ENCODE assay signal across 14 cellular contexts in genomic region chr6:4607793-4608192, GRCh38.
DNase-seq lines count a peak whose midpoint lies in the region; ATAC-seq, FAIRE-seq and TF ChIP-seq lines count a peak whose summit lies in the region.
"Had no signal": no experiment of that assay in that cellular context is flagged by ENCODE, and none has a peak within 500 bp of the region (broad histone marks: within the 10 kb centered on the region; RNA-seq: fewer than 3 reads in every experiment).

No MANE protein-coding gene starts in this region.

- H3K9me3 ChIP-seq in IMR-90 (ENCODE audit: control insufficient read depth, insufficient read depth, low read length) (no peaks in the 10 kb centered on the region), astrocyte (ENCODE audit: insufficient read depth, low read depth, low read length) (no peaks in the 10 kb centered on the region), suprapubic skin (no peaks in the 10 kb centered on the region), esophagus squamous epithelium (no peaks in the 10 kb centered on the region)

- no peak overlapping the region for H2BK15ac ChIP-seq in IMR-90 (ENCODE audit: low read depth, low read length)
- H2BK15ac ChIP-seq in mesendoderm (replicated peaks; ENCODE audit: low read depth), result no peak overlapping the region

- ATAC-seq in IMR-90 (ENCODE audit: low read depth) (no peak), HG02981 (IDR thresholded peaks at IDR 0.05; ENCODE audit: unreplicated experiment) (no peak), GM18519 (IDR thresholded peaks at IDR 0.05; ENCODE audit: low FRiP score, unreplicated experiment) (no peak)
- ATAC-seq: stimulated activated memory B cell treated with anti-CD40 and anti-IgM and Interleukin-4, amounts not matched to agents 10 μg/mL and 1 μg/mL and 100 μg/mL, for 72 hours had no signal

- peaks cover 3% of the 10 kb centered on the region for H3K27me3 Mint-ChIP-seq in astrocyte (ENCODE audit: low read depth, unreplicated experiment)

- intact Hi-C loops in IMR-90 (cut with micrococcal nuclease), result no loop called here
- intact Hi-C loops in esophagus squamous epithelium (cut with DNase I), result no loop called here

- no peak for FAIRE-seq in astrocyte (lab: Jason Lieb, UNC)

- H3K9me1 ChIP-seq in IMR-90 (ENCODE audit: insufficient read depth, low read length), result peaks cover 14% of the 10 kb centered on the region; the same call in 1 of the 2 replicates

- no TSS peak for BruUV-seq in IMR-90 (replicated peaks; lab: Mats Ljungman, UMichigan)

- H3K79me1 ChIP-seq in IMR-90 (ENCODE audit: low read depth in 1 of 2, low read length in 2 of 2) (no peaks in the 10 kb centered on the region), mesendoderm (ENCODE audit: low read length) (no peaks in the 10 kb centered on the region)

- H4K8ac ChIP-seq in IMR-90 (ENCODE audit: low read depth in 2 of 2, low read length in 2 of 2) (no peak overlapping the region), mesendoderm (ENCODE audit: low read depth, low read length) (no peak overlapping the region)

- H4K20me1 ChIP-seq in IMR-90 (ENCODE audit: insufficient read depth, low read length), result no peaks in the 10 kb centered on the region
- H4K20me1 ChIP-seq in astrocyte (ENCODE audit: insufficient read depth, low read length), result no peaks in the 10 kb centered on the region

- H4K91ac ChIP-seq in IMR-90 (ENCODE audit: insufficient read depth, low read depth, low read length), result no peak overlapping the region

- H3K4me1 Mint-ChIP-seq in astrocyte (ENCODE audit: low read depth, unreplicated experiment), result peaks cover 29% of the 10 kb centered on the region

- H3K36me3 Mint-ChIP-seq in astrocyte (ENCODE audit: low read depth, unreplicated experiment), result no peaks in the 10 kb centered on the region
- H3K36me3 Mint-ChIP-seq: CD4-positive, alpha-beta memory T cell; stimulated activated memory B cell treated with anti-CD40 and anti-IgM and Interleukin-4, amounts not matched to agents 10 μg/mL and 1 μg/mL and 100 μg/mL, for 72 hours had no signal

- H2BK20ac ChIP-seq in IMR-90 (ENCODE audit: low read depth, low read length), result no peak overlapping the region

- no peak overlapping the region for H3K4me3 Mint-ChIP-seq in astrocyte (ENCODE audit: unreplicated experiment)
- H3K4me3 Mint-ChIP-seq: stimulated activated memory B cell treated with anti-CD40 and anti-IgM and Interleukin-4, amounts not matched to agents 10 μg/mL and 1 μg/mL and 100 μg/mL, for 72 hours had no signal

- H3K9me3 Mint-ChIP-seq in astrocyte (ENCODE audit: unreplicated experiment), result peaks cover 2% of the 10 kb centered on the region
- H3K9me3 Mint-ChIP-seq: stimulated activated memory B cell treated with anti-CD40 and anti-IgM and Interleukin-4, amounts not matched to agents 10 μg/mL and 1 μg/mL and 100 μg/mL, for 72 hours had no signal

- H3K36me3 ChIP-seq in IMR-90 (ENCODE audit: control insufficient read depth, insufficient read depth, low read length), result no peaks in the 10 kb centered on the region
- no peaks in the 10 kb centered on the region for H3K36me3 ChIP-seq in astrocyte (ENCODE audit: insufficient read depth, low read length)
- no peaks in the 10 kb centered on the region for H3K36me3 ChIP-seq in mesendoderm (ENCODE audit: control insufficient read depth, insufficient read depth, low read length)
- no peaks in the 10 kb centered on the region for H3K36me3 ChIP-seq in suprapubic skin
- no peaks in the 10 kb centered on the region for H3K36me3 ChIP-seq in esophagus squamous epithelium

- peaks cover 14% of the 10 kb centered on the region for H3K4me1 ChIP-seq in IMR-90 (ENCODE audit: control insufficient read depth, insufficient read depth, low read length)
- peaks cover 38% of the 10 kb centered on the region for H3K4me1 ChIP-seq in astrocyte (ENCODE audit: insufficient read depth, low read length)
- H3K4me1 ChIP-seq in mesendoderm (ENCODE audit: control insufficient read depth, low read depth, low read length), result no peaks in the 10 kb centered on the region
- peaks cover 37% of the 10 kb centered on the region for H3K4me1 ChIP-seq in suprapubic skin
- peaks cover 15 to 52% (median 22%) of the 10 kb centered on the region in 3 donors for H3K4me1 ChIP-seq in esophagus squamous epithelium

- no peak overlapping the region for H3K9ac ChIP-seq in IMR-90 (ENCODE audit: low read depth, low read length)
- H3K9ac ChIP-seq in astrocyte (ENCODE audit: low read length), result peak overlapping the region; percentile 49
- H3K9ac ChIP-seq in mesendoderm (ENCODE audit: low read length), result no peak overlapping the region

- H3K27ac ChIP-seq in IMR-90 (ENCODE audit: insufficient read depth, low read length) (no peak overlapping the region), astrocyte (ENCODE audit: low read depth, low read length) (peak overlapping the region; percentile 71), mesendoderm (ENCODE audit: low read depth, low read length) (no peak overlapping the region), suprapubic skin (no peak overlapping the region), esophagus squamous epithelium (peak overlapping the region in 2 of 4 donors; percentile 36 to 69)
- H3K27ac ChIP-seq: SK-N-MC, VCaP had no signal

- H2BK120ac ChIP-seq in IMR-90 (ENCODE audit: low read depth, low read length) (peak overlapping the region; percentile 40; the same call in 1 of the 2 replicates), mesendoderm (ENCODE audit: low read depth, low read length) (no peak overlapping the region)

- no peak overlapping the region for H3K18ac ChIP-seq in IMR-90 (ENCODE audit: low read depth, low read length)
- no peak overlapping the region for H3K18ac ChIP-seq in mesendoderm (ENCODE audit: low read length)

- CTCF ChIA-PET in IMR-90 (lab: Yijun Ruan, JAX), result interaction anchor here (1.3 kb wide), 1 partner anchor 8 kb away, joined by 3 read pairs; no protein-coding TSS in a partner anchor

- dilution Hi-C loops in IMR-90 (cut with HindIII; ENCODE audit: low sequenced_read_pairs, unreplicated experiment), result no loop called here

- TF ChIP-seq POLR2A in IMR-90 (IDR thresholded peaks at IDR 0.05; ENCODE audit: low read depth, low read length) (no peak), suprapubic skin (IDR thresholded peaks at IDR 0.05) (no peak), esophagus squamous epithelium (IDR thresholded peaks at IDR 0.05) (no peak)

- H2AFZ ChIP-seq in IMR-90 (replicated peaks; ENCODE audit: low read length, poor library complexity) (no peak overlapping the region), astrocyte (ENCODE audit: low read depth, low read length) (no peak overlapping the region)

- H2AK5ac ChIP-seq in IMR-90 (ENCODE audit: low read depth, low read length) (no peak overlapping the region), mesendoderm (ENCODE audit: low read length) (no peak overlapping the region)

- H3K79me2 ChIP-seq in astrocyte (ENCODE audit: insufficient read depth, low read length), result no peaks in the 10 kb centered on the region
- H3K79me2 ChIP-seq in mesendoderm (ENCODE audit: control insufficient read depth, insufficient read depth, low read length), result no peaks in the 10 kb centered on the region

- DNase-seq in IMR-90 (no peak), astrocyte (ENCODE audit: low read depth) (no peak), mesendoderm (peak; percentile 19), suprapubic skin (ENCODE audit: low spot score in 2 of 2) (no peak), esophagus squamous epithelium (lab: John Stamatoyannopoulos, UW) (no peak)
- DNase-seq: activated naive CD4-positive, alpha-beta T cell treated with anti-CD3 and anti-CD28 coated beads, Interleukin-2, amount 50 U/mL, for 16 hours; CD4-positive, alpha-beta memory T cell; cortex of kidney; stimulated activated CD4-positive, alpha-beta T cell treated with anti-CD3 and anti-CD28 coated beads, Interleukin-2, amount 100 ng/mL, for 48 hours had no signal

- TF ChIP-seq CTCF in IMR-90 (conservative IDR thresholded peaks at IDR 0.05; ENCODE audit: low read depth, low read length) (no peak), astrocyte (IDR thresholded peaks at IDR 0.05; ENCODE audit: insufficient read depth, low read depth, low read length) (no peak), suprapubic skin (IDR thresholded peaks at IDR 0.05) (no peak), esophagus squamous epithelium (IDR thresholded peaks at IDR 0.05) (no peak)

- no CpG with 5 or more reads among the region's 6 CpGs for WGBS in IMR-90 (ENCODE audit: extremely low coverage in 2 of 2, insufficient read length in 1 of 2), 2 experiments
- no CpG with 5 or more reads among the region's 6 CpGs for WGBS in mesendoderm (ENCODE audit: extremely low coverage, insufficient coverage, low lambda C conversion rate)
- WGBS in suprapubic skin, result 85% methylated on average over 6 of the region's 6 CpGs
- WGBS in esophagus squamous epithelium, 2 donors, result 64 to 65% methylated on average over 6 of the region's 6 CpGs

- H3K4me3 ChIP-seq in IMR-90 (ENCODE audit: insufficient read depth, low read depth, low read length), result no peak overlapping the region
- no peak overlapping the region for H3K4me3 ChIP-seq in astrocyte (ENCODE audit: insufficient read depth, low read depth, low read length)
- no peak overlapping the region for H3K4me3 ChIP-seq in mesendoderm (ENCODE audit: low read length)
- peak overlapping the region; percentile 4 for H3K4me3 ChIP-seq in suprapubic skin
- H3K4me3 ChIP-seq in esophagus squamous epithelium, result no peak overlapping the region
- H3K4me3 ChIP-seq: SK-N-MC had no signal

- TF ChIP-seq EP300 in suprapubic skin (IDR thresholded peaks at IDR 0.05), result no peak

- no peak overlapping the region; the same call in 1 of the 2 replicates for H3K4me2 ChIP-seq in IMR-90 (ENCODE audit: low read depth, low read length)
- H3K4me2 ChIP-seq in astrocyte (ENCODE audit: low read length), result peak overlapping the region; percentile 81
- no peak overlapping the region for H3K4me2 ChIP-seq in mesendoderm (ENCODE audit: low read length)

- no peak overlapping the region for H3K27ac Mint-ChIP-seq in astrocyte (ENCODE audit: unreplicated experiment)
- H3K27ac Mint-ChIP-seq: CD4-positive, alpha-beta memory T cell; stimulated activated memory B cell treated with anti-CD40 and anti-IgM and Interleukin-4, amounts not matched to agents 10 μg/mL and 1 μg/mL and 100 μg/mL, for 72 hours had no signal

- H2BK5ac ChIP-seq in IMR-90 (ENCODE audit: low read depth, low read length, poor library complexity, severe bottlenecking) (no peak overlapping the region), mesendoderm (ENCODE audit: low read length) (no peak overlapping the region)

- H3K4ac ChIP-seq in IMR-90 (ENCODE audit: low read depth, low read length) (no peak overlapping the region), mesendoderm (ENCODE audit: low read depth, low read length) (no peak overlapping the region)

- no peak overlapping the region for H3K23ac ChIP-seq in IMR-90 (ENCODE audit: low read depth, low read length)
- H3K23ac ChIP-seq in mesendoderm (ENCODE audit: low read length), result no peak overlapping the region

- in situ Hi-C loops in IMR-90 (cut with MboI; ENCODE audit: low sequenced_read_pairs), result no loop called here

- H2AK9ac ChIP-seq in IMR-90 (replicated peaks; ENCODE audit: low read depth, low read length, poor library complexity), result no peak overlapping the region

- H3K27me3 ChIP-seq in IMR-90 (ENCODE audit: control insufficient read depth, insufficient read depth, low read length) (no peaks in the 10 kb centered on the region), astrocyte (ENCODE audit: insufficient read depth, low read length) (no peaks in the 10 kb centered on the region), mesendoderm (ENCODE audit: insufficient read depth, low read length, poor library complexity) (no peaks in the 10 kb centered on the region), suprapubic skin (no peaks in the 10 kb centered on the region), esophagus squamous epithelium (no peaks in the 10 kb centered on the region)

- POLR2A ChIA-PET in IMR-90 (lab: Charles Lee; ENCODE audit: unreplicated experiment), result no interaction called here

- H3K56ac ChIP-seq in IMR-90 (ENCODE audit: extremely low read depth, insufficient read depth, low read length) (no peak overlapping the region), mesendoderm (ENCODE audit: low read length) (no peak overlapping the region)

- H4K5ac ChIP-seq in IMR-90 (ENCODE audit: low read depth, low read length), result no peak overlapping the region
- no peak overlapping the region for H4K5ac ChIP-seq in mesendoderm (ENCODE audit: low read length)

- H3K14ac ChIP-seq in IMR-90 (replicated peaks; ENCODE audit: low read depth, low read length), result no peak overlapping the region

- TF ChIP-seq RAD21 in IMR-90 (IDR thresholded peaks at IDR 0.05; ENCODE audit: low read length), result no peak
